ENCODE assay signal across 2 cellular contexts in the genomic region with DNA sequence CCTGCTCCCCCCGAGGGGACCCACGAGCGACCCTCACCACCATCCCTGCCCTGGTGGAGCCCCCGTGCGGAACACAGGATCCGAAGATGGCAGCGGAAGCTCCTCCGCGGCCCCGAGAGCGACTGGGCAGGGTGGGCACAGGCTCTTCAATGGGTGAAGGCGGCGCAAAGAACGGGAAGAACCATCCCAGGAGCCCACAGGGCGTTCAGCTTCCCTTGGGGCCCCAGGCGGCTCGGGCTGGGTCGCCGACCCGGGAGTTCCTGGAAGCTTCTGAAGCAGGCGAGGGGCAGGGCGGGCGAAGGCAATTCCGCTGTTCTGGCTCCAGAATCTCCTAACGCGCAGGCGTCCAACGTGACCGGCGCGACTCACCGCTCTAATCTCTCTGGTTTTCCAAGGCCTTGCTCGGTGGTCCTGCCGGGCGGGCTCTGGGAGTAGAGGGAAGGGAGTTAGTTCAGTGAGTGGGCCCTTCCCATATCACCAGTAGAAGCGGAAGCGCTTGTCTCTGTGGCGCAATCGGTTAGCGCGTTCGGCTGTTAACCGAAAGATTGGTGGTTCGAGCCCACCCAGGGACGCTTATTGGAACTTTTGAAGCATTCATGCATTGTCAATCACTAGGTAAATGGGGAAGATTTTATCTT.
A peak's percentile ranks its signal among the peaks of the same experiment; 100 is the strongest.
TF ChIP-seq lines count a peak whose summit lies in the region.

No MANE protein-coding gene starts in this region.

TF ChIP-seq in IMR-90, 13 proteins besides CTCF, POLR2A, EP300 and RAD21:
- TF ChIP-seq FOS (IDR thresholded peaks at IDR 0.05; ENCODE audit: low read depth, low read length) (peak; percentile 58; the same call in 1 of the 2 replicates), CEBPB (IDR thresholded peaks at IDR 0.05; ENCODE audit: low read depth, low read length) (peak; percentile 91)
- TF ChIP-seq, protein P1, sequence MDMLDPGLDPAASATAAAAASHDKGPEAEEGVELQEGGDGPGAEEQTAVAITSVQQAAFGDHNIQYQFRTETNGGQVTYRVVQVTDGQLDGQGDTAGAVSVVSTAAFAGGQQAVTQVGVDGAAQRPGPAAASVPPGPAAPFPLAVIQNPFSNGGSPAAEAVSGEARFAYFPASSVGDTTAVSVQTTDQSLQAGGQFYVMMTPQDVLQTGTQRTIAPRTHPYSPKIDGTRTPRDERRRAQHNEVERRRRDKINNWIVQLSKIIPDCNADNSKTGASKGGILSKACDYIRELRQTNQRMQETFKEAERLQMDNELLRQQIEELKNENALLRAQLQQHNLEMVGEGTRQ (IDR thresholded peaks at IDR 0.05; ENCODE audit: low read depth, low read length) = peak; percentile 28; the same call in 1 of the 2 replicates

TF ChIP-seq in endothelial cell of umbilical vein, 7 proteins besides CTCF, POLR2A, EP300 and RAD21:
- peak; percentile 9 for TF ChIP-seq GATA2 (IDR thresholded peaks at IDR 0.05; ENCODE audit: insufficient read depth, insufficient read length, low read depth, low read length)
